Comparison of ENCODE assay signal across 8 cellular contexts in the genomic region with DNA sequence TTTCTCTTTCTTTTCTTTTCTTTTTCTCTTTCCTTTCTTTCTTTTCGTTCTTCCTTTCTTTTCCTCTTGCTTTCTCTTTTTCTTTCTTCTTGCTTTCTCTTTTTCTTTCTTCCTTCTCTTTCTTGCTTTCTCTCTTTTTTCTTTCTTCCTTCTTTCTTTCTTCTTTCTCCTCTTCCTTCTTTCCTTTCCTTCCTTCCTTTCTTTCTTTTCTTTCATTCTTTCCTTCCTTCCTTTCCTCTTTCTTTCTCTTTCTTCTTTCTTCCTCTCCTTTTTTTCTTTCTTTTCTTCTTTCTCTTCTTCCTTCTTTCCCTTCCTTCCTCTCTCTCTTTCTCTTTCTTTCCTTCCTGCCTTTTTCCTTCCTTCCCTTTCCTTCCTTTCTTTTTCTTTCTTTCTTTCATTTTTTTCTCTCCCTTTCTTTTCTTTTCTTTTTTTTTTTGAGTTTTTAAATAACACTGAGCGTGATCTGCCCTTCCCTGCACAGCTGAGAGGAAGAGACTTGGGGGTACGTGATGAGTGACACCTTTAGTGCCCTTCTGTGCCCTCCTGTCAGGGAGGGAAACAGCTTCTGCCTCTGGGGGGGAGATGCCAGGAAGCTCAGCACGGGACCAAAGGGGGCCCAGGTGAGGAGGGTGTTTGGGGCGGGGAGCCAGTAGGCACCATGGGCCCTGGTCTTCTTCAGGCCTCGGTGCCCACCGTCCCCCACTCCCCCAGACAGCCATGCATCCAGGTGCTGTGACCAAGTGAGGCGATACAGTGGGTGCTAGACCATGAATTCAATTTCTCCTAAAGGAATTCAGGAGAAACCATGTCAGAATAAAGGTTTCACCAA. TPM values are rescaled to one million over a fixed set of nuclear protein-coding genes. Genes with fewer than 3 reads are reported as not detected.
DNase-seq lines count a peak whose midpoint lies in the region; ATAC-seq and TF ChIP-seq lines count a peak whose summit lies in the region.

No MANE protein-coding gene starts in this region.

- peaks cover 7 to 19% (median 14%) of the 10 kb centered on the region in 4 donors for H3K4me1 Mint-ChIP-seq in naive thymus-derived CD8-positive, alpha-beta T cell

- H3K36me3 Mint-ChIP-seq in naive thymus-derived CD8-positive, alpha-beta T cell: no peaks in the 10 kb centered on the region

- H3K27ac ChIP-seq in HUES64 (ENCODE audit: low read depth, low read length) (peak overlapping the region; percentile 43; the same call in 1 of the 2 replicates), caudate nucleus (ENCODE audit: low read depth, low read length) (peak overlapping the region; percentile 85)

- H3K9me3 Mint-ChIP-seq in naive thymus-derived CD8-positive, alpha-beta T cell: no peaks in the 10 kb centered on the region

- no peak for TF ChIP-seq CTCF in AG04449 (IDR thresholded peaks at IDR 0.05; ENCODE audit: insufficient read depth, low read length, missing control alignments)

- H3K27me3 ChIP-seq in HUES64 (ENCODE audit: insufficient read depth, low read length): no peaks in the 10 kb centered on the region

- peak overlapping the region; percentile 63 for H3K4me3 ChIP-seq in AG04449 (ENCODE audit: low read depth, low read length)
- peak overlapping the region; percentile 58 for H3K4me3 ChIP-seq in HUES64 (ENCODE audit: low read length)

- WGBS in HUES64: 84% methylated on average over 8 of the region's 8 CpGs

- no peaks in the 10 kb centered on the region for H3K9me3 ChIP-seq in HUES64 (ENCODE audit: insufficient read depth, low read depth, low read length)

- no peaks in the 10 kb centered on the region for H3K36me3 ChIP-seq in HUES64 (ENCODE audit: insufficient read depth, low read length)

- DNase-seq in AG04449 (ENCODE audit: low read depth, low spot score) (no peak), caudate nucleus (lab: John Stamatoyannopoulos, UW) (no peak), LoVo (ENCODE audit: low spot score) (no peak)
- no peak for DNase-seq in naive thymus-derived CD8-positive, alpha-beta T cell
- DNase-seq in stimulated activated CD4-positive, alpha-beta T cell treated with anti-CD3 and anti-CD28 coated beads, Interleukin-15, amount 100 ng/mL, for 24 hours: no peak

- CTCF ChIA-PET in AG04449 (lab: Yijun Ruan, JAX): interaction anchor here (0.7 to 3.3 kb wide), 36 partner anchors 8 to 1588 kb away, joined by 3 to 30 read pairs (median 4); a partner anchor contains a TSS

- H3K4me3 Mint-ChIP-seq in naive thymus-derived CD8-positive, alpha-beta T cell: peak overlapping the region; percentile 79 to 89 (median 85)

- H3K27me3 Mint-ChIP-seq in naive thymus-derived CD8-positive, alpha-beta T cell: no peaks in the 10 kb centered on the region

- POLR2A ChIA-PET in AG04449 (lab: Yijun Ruan, JAX): interaction anchor here (1.3 kb wide), 1 partner anchor 36 kb away, joined by 3 read pairs; a partner anchor contains a TSS
- POLR2A ChIA-PET in naive thymus-derived CD8-positive, alpha-beta T cell (lab: Charles Lee): interaction anchor here (0.7 to 3.2 kb wide), 5 partner anchors 10 to 96 kb away, joined by 3 to 24 read pairs (median 4); a partner anchor contains a TSS

- no peak for ATAC-seq in naive thymus-derived CD8-positive, alpha-beta T cell
- ATAC-seq in HG02885 (IDR thresholded peaks at IDR 0.05; ENCODE audit: poor library complexity, unreplicated experiment): no peak
- no peak for ATAC-seq in GM19397 (IDR thresholded peaks at IDR 0.05; ENCODE audit: unreplicated experiment)

- H3K4me1 ChIP-seq in HUES64 (ENCODE audit: insufficient read depth, low read length): peaks cover 6% of the 10 kb centered on the region; the same call in 1 of the 2 replicates

- H3K9ac ChIP-seq in HUES64 (ENCODE audit: low read depth, low read length): peak overlapping the region; percentile 88

- peak overlapping the region; percentile 88 to 98 (median 92) for H3K27ac Mint-ChIP-seq in naive thymus-derived CD8-positive, alpha-beta T cell

RNA-seq across cellular contexts. Expression of a gene that starts 36.6 kb away (rescaled TPM):
- 19.7 TPM for polyA plus RNA-seq in HUES64 (2013, experiment 1 of 2)
- 20.5 TPM for polyA plus RNA-seq in HUES64 (2013, experiment 2 of 2)
- 10 to 100 TPM; 69.9 to 78.2 TPM for total RNA-seq in naive thymus-derived CD8-positive, alpha-beta T cell
- polyA plus RNA-seq in naive thymus-derived CD8-positive, alpha-beta T cell: 10 to 100 TPM; 28.2 to 45.4 (median 30.9) TPM
